ENCODE assay signal across 8 cellular contexts in genomic region chr7:6589829-6590644, GRCh38. TPM values are rescaled to one million over a fixed set of nuclear protein-coding genes. Genes with fewer than 3 reads are reported as not detected.
DNase-seq lines count a peak whose midpoint lies in the region; ATAC-seq and TF ChIP-seq lines count a peak whose summit lies in the region.

Gene INTS15 (plus strand): TSS chr7:6590021. CDS start chr7:6590284, 263 bp downstream.

- H3K27me3 Mint-ChIP-seq in chondrocyte (ENCODE audit: low read depth), result no peaks in the 10 kb centered on the region

- DNase-seq in AG09309 (ENCODE audit: low read depth) (peak; percentile 25), NCI-H2227 treated with DMSO at 0.1 percent for 48 hours (lab: John Stamatoyannopoulos, UW) (peak; percentile 64), chondrocyte (ENCODE audit: low spot score) (no peak)
- peak; percentile 73 for DNase-seq in activated CD4-positive, alpha-beta T cell treated with anti-CD3 and anti-CD28 coated beads for 1 hour
- DNase-seq in stimulated activated CD4-positive, alpha-beta T cell treated with anti-CD3 and anti-CD28 coated beads, Interleukin-1b, Interleukin-23, amount 100 ng/mL, for 4 hours (ENCODE audit: low read depth in 2 of 2), result peak; percentile 74 to 82

- H3K27ac Mint-ChIP-seq in chondrocyte (ENCODE audit: unreplicated experiment), result peak within 1 kb of the TSS; percentile 81

- no peaks in the 10 kb centered on the region for H3K9me3 Mint-ChIP-seq in chondrocyte (ENCODE audit: low read depth)

- peak within 1 kb of the TSS; percentile 85 for H3K4me3 Mint-ChIP-seq in chondrocyte (ENCODE audit: unreplicated experiment)

- ATAC-seq in GM18861 (IDR thresholded peaks at IDR 0.05; ENCODE audit: unreplicated experiment), result peak; percentile 78
- ATAC-seq in HG03095 (IDR thresholded peaks at IDR 0.05; ENCODE audit: unreplicated experiment), result peak; percentile 80

- peaks cover 17% of the 10 kb centered on the region for H3K4me1 Mint-ChIP-seq in chondrocyte (ENCODE audit: low read depth)

- TF ChIP-seq CTCF in AG09309 (IDR thresholded peaks at IDR 0.05; ENCODE audit: control insufficient read depth, insufficient read depth, low read depth, low read length, missing control alignments) (peak; percentile 40), chondrocyte (IDR thresholded peaks at IDR 0.05) (peak; percentile 83)

- H3K36me3 Mint-ChIP-seq in chondrocyte (ENCODE audit: low read depth), result peaks cover 19% of the 10 kb centered on the region

- no peaks in the 10 kb centered on the region for H3K27me3 ChIP-seq in layer of hippocampus (ENCODE audit: control insufficient read depth, insufficient read depth, low read length)

- H3K4me3 ChIP-seq in AG09309 (ENCODE audit: control insufficient read depth, low read depth, low read length), result peak within 1 kb of the TSS; percentile 84

- H3K27ac ChIP-seq in layer of hippocampus (ENCODE audit: low read depth, low read length), result peak within 1 kb of the TSS; percentile 71

RNA-seq across cellular contexts. Expression of gene INTS15, which starts in this region (rescaled TPM):
- 30.0 to 32.5 TPM (median 31.3 TPM) in 3 replicates for total RNA-seq in chondrocyte
